ENCODE assay signal across 1 cellular context in genomic region chr6:26185802-26186201, GRCh38.
TF ChIP-seq lines count a peak whose summit lies in the region.

No MANE protein-coding gene starts in this region.

TF ChIP-seq in K562, 482 proteins besides CTCF, POLR2A, EP300 and RAD21 (continued from another document):
- TF ChIP-seq, protein P1, sequence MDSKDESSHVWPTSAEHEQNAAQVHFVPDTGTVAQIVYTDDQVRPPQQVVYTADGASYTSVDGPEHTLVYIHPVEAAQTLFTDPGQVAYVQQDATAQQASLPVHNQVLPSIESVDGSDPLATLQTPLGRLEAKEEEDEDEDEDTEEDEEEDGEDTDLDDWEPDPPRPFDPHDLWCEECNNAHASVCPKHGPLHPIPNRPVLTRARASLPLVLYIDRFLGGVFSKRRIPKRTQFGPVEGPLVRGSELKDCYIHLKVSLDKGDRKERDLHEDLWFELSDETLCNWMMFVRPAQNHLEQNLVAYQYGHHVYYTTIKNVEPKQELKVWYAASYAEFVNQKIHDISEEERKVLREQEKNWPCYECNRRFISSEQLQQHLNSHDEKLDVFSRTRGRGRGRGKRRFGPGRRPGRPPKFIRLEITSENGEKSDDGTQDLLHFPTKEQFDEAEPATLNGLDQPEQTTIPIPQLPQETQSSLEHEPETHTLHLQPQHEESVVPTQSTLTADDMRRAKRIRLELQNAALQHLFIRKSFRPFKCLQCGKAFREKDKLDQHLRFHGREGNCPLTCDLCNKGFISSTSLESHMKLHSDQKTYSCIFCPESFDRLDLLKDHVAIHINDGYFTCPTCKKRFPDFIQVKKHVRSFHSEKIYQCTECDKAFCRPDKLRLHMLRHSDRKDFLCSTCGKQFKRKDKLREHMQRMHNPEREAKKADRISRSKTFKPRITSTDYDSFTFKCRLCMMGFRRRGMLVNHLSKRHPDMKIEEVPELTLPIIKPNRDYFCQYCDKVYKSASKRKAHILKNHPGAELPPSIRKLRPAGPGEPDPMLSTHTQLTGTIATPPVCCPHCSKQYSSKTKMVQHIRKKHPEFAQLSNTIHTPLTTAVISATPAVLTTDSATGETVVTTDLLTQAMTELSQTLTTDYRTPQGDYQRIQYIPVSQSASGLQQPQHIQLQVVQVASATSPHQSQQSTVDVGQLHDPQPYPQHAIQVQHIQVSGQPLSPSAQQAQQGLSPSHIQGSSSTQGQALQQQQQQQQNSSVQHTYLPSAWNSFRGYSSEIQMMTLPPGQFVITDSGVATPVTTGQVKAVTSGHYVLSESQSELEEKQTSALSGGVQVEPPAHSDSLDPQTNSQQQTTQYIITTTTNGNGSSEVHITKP (IDR thresholded peaks at IDR 0.05; ENCODE audit: partially characterized antibody), result peak; percentile 96
- TF ChIP-seq FOXK2 (conservative IDR thresholded peaks at IDR 0.05 in 1 of 2, IDR thresholded peaks at IDR 0.05 in 1 of 2; ENCODE audit: low read depth in 2 of 2), result 0 out of 4 replicates have a peak, but pooled peaks of 1 of the 2 experiments have one; percentile 43
